16 cellular contexts compared by ENCODE assay signal in the genomic region with DNA sequence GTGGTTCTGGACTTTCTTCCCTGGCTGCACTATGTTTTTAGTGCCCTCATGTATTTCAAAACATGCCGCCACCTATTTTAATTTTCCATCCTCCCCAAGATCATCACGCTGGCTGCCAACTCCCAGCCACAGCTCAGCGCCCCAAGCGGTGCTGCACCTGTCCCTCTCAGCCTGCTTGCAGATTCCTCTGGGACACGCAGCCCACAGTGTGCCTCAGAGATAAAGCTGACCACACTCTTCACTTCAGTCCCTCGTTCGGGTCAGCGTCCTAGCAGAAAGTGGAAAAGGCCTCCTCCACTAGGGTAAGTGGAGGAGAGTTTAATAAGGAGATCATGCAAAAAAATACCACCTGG.
"Had no signal": no experiment of that assay in that cellular context is flagged by ENCODE, and none has a peak within 500 bp of the region (broad histone marks: within the 10 kb centered on the region; RNA-seq: fewer than 3 reads in every experiment).

No MANE protein-coding gene starts in this region.

- DNase-seq: activated CD4-positive, CD25-positive, alpha-beta regulatory T cell; activated gamma-delta T cell; activated naive CD8-positive, alpha-beta T cell treated with anti-CD3 and anti-CD28 coated beads, Interleukin-2, amount 10 ng/mL, durations not matched to agents 7 days and 5 days; activated T-cell treated with anti-CD3 and anti-CD28 coated beads, Interleukin-2, amount 50 U/mL, for 48 hours; anterior cingulate cortex; cerebellar nuclear complex; dermis blood vessel endothelial cell; kidney; left ventricle myocardium superior; mesenchymal stem cell; stimulated activated CD4-positive, alpha-beta T cell treated with anti-CD3 and anti-CD28 coated beads, Interleukin-4, amount 100 ng/mL, for 1 hour; stimulated activated CD8-positive, alpha-beta memory T cell treated with anti-CD3 and anti-CD28 coated beads, Interleukin-4, amount 100 ng/mL, for 48 hours; stimulated activated naive CD8-positive, alpha-beta T cell treated with anti-CD3 and anti-CD28 coated beads, Interleukin-15, Interleukin-2, amounts not matched to agents 100 U/mL and 50 U/mL, for 24 hours had no signal

- H3K79me2 ChIP-seq: hepatocyte had no signal

- H3K27ac Mint-ChIP-seq: activated naive CD8-positive, alpha-beta T cell treated with anti-CD3 and anti-CD28 coated beads, Interleukin-2, amount 10 ng/mL, durations not matched to agents 7 days and 5 days; type B pancreatic cell had no signal

- H3K4me3 ChIP-seq: hepatocyte, suprapubic skin had no signal

- FAIRE-seq: kidney had no signal

- H3K4me3 Mint-ChIP-seq: activated naive CD8-positive, alpha-beta T cell treated with anti-CD3 and anti-CD28 coated beads, Interleukin-2, amount 10 ng/mL, durations not matched to agents 7 days and 5 days; type B pancreatic cell had no signal

- H3K27me3 Mint-ChIP-seq: type B pancreatic cell had no signal

- H2AFZ ChIP-seq: hepatocyte had no signal

- H3K27me3 ChIP-seq: hepatocyte, suprapubic skin had no signal

- H3K36me3 Mint-ChIP-seq: activated naive CD8-positive, alpha-beta T cell treated with anti-CD3 and anti-CD28 coated beads, Interleukin-2, amount 10 ng/mL, durations not matched to agents 7 days and 5 days; type B pancreatic cell had no signal

- H3K4me2 ChIP-seq: hepatocyte had no signal

- H3K4me1 ChIP-seq: suprapubic skin had no signal

- H3K36me3 ChIP-seq: suprapubic skin had no signal

- H3K9me3 ChIP-seq: suprapubic skin had no signal

- H3K27ac ChIP-seq: hepatocyte, suprapubic skin had no signal

- ATAC-seq: left ventricle myocardium superior; stimulated activated naive CD8-positive, alpha-beta T cell treated with anti-CD3 and anti-CD28 coated beads, Interleukin-15, Interleukin-2, amounts not matched to agents 100 U/mL and 50 U/mL, for 24 hours had no signal

- H3K4me1 Mint-ChIP-seq: activated naive CD8-positive, alpha-beta T cell treated with anti-CD3 and anti-CD28 coated beads, Interleukin-2, amount 10 ng/mL, durations not matched to agents 7 days and 5 days had no signal
